21 cellular contexts compared by ENCODE assay signal in genomic region chr7:95316588-95316987, GRCh38. TPM values are rescaled to one million over a fixed set of nuclear protein-coding genes. Genes with fewer than 3 reads are reported as not detected.
DNase-seq lines count a peak whose midpoint lies in the region; ATAC-seq and TF ChIP-seq lines count a peak whose summit lies in the region.
"Had no signal": no experiment of that assay in that cellular context is flagged by ENCODE, and none has a peak within 500 bp of the region (broad histone marks: within the 10 kb centered on the region; RNA-seq: fewer than 3 reads in every experiment).

No MANE protein-coding gene starts in this region.

- intact Hi-C loops in left cardiac atrium (cut with DNase I), result no loop called here

- POLR2A ChIA-PET in GM10248 (lab: Yijun Ruan, JAX), result no interaction called here

- CTCF ChIA-PET in GM10248 (lab: Yijun Ruan, JAX), result interaction anchor here (1.2 kb wide), 2 partner anchors 10 kb away, joined by 4 read pairs; no protein-coding TSS in a partner anchor

- ATAC-seq in GM18519 (IDR thresholded peaks at IDR 0.05; ENCODE audit: low FRiP score, unreplicated experiment) (peak; percentile 85), GM21381 (IDR thresholded peaks at IDR 0.05; ENCODE audit: unreplicated experiment) (peak; percentile 86), HG02970 (IDR thresholded peaks at IDR 0.05; ENCODE audit: low FRiP score, unreplicated experiment) (peak; percentile 74), HG03571 (IDR thresholded peaks at IDR 0.05; ENCODE audit: unreplicated experiment) (peak; percentile 68), left cardiac atrium (no peak)
- ATAC-seq: HCT116, psoas muscle had no signal

- DNase-seq in GM10248 (ENCODE audit: extremely low spot score) (no peak), left cardiac atrium (no peak), COLO829 (ENCODE audit: low spot score) (no peak), HPDE6-E6E7 (ENCODE audit: extremely low spot score) (no peak)
- DNase-seq: activated CD4-positive, CD25-positive, alpha-beta regulatory T cell; activated CD8-positive, alpha-beta memory T cell treated with anti-CD3 and anti-CD28 coated beads, Interleukin-2, amount 50 U/mL, for 4 hours; activated naive CD8-positive, alpha-beta T cell treated with anti-CD3 and anti-CD28 coated beads for 36 hours; central memory CD4-positive, alpha-beta T cell; DMS79 treated with DMSO at 0.1 percent for 48 hours; MV-4-11; psoas muscle; stimulated activated CD8-positive, alpha-beta memory T cell treated with anti-CD3 and anti-CD28 coated beads, Interleukin-4, amount 100 ng/mL, for 48 hours; SW 1271 had no signal

- TF ChIP-seq CTCF in GM10248 (IDR thresholded peaks at IDR 0.05; ENCODE audit: control extremely low read depth, extremely low read depth, low read depth, missing control alignments), result no peak

RNA-seq across cellular contexts. Expression of gene PON1, which starts 7.7 kb away (rescaled TPM):
- not detected for total RNA-seq in left cardiac atrium
- total RNA-seq: activated naive CD8-positive, alpha-beta T cell treated with anti-CD3 and anti-CD28 coated beads for 36 hours; B cell; HT1080; kidney epithelial cell; psoas muscle had no signal

Comparison
In these comparisons a context has a peak if more than half of its experiments do, and no peak if none do; other contexts are left out.
1. ATAC-seq: peak in GM18519 (single experiment), GM21381 (single experiment), HG02970 (single experiment) and HG03571 (single experiment); none in left cardiac atrium (0 of 2).